Comparison of ENCODE assay signal across 19 cellular contexts in genomic region chr2:36337354-36337753, GRCh38. TPM values are rescaled to one million over a fixed set of nuclear protein-coding genes. Genes with fewer than 3 reads are reported as not detected.
DNase-seq lines count a peak whose midpoint lies in the region; ATAC-seq, FAIRE-seq and TF ChIP-seq lines count a peak whose summit lies in the region.
"Had no signal": no experiment of that assay in that cellular context is flagged by ENCODE, and none has a peak within 500 bp of the region (broad histone marks: within the 10 kb centered on the region; RNA-seq: fewer than 3 reads in every experiment).

No MANE protein-coding gene starts in this region.

- DNase-seq in T-helper 2 cell treated with Interferon-gamma antibody and Interleukin-4, amounts not matched to agents 5 μg/mL and 100 μg/mL, for 36 hours (ENCODE audit: low spot score), result no peak
- no peak for DNase-seq in psoas muscle
- no peak for DNase-seq in caudate nucleus (lab: John Stamatoyannopoulos, UW)
- DNase-seq in small intestine, result no peak
- DNase-seq in NCI-H526 (lab: John Stamatoyannopoulos, UW), result no peak
- DNase-seq: activated CD4-positive, alpha-beta T cell treated with anti-CD3 and anti-CD28 coated beads, Interleukin-2, amount 50 U/mL, for 48 hours; activated effector memory CD4-positive, alpha-beta T cell treated with Interleukin-2 at 50 U/mL for 16 hours; lower lobe of right lung; naive thymus-derived CD4-positive, alpha-beta T cell; NCI-H1092; SHP77 treated with DMSO at 0.1 percent for 48 hours; stimulated activated CD4-positive, alpha-beta T cell treated with anti-CD3 and anti-CD28 coated beads, Interleukin-15, amount 100 ng/mL, for 24 hours had no signal

- peaks cover 21% of the 10 kb centered on the region for H3K27me3 Mint-ChIP-seq in T-helper 2 cell treated with Interferon-gamma antibody and Interleukin-4, amounts not matched to agents 5 μg/mL and 100 μg/mL, for 36 hours (ENCODE audit: low read depth)

- H3K4me3 ChIP-seq in psoas muscle (no peak overlapping the region), small intestine (ENCODE audit: low read depth in 1 of 2, low read length in 2 of 2) (no peak overlapping the region)
- H3K4me3 ChIP-seq: BLaER1 treated with 17β-estradiol and CSF1 and Interleukin-3, amounts not matched to agents 10 nM and 100 nM; lower lobe of right lung; suprapubic skin had no signal

- H3K9me3 ChIP-seq in psoas muscle, result no peaks in the 10 kb centered on the region
- H3K9me3 ChIP-seq in small intestine (ENCODE audit: control insufficient read depth, low read depth), result no peaks in the 10 kb centered on the region
- H3K9me3 ChIP-seq: BLaER1 treated with 17β-estradiol and CSF1 and Interleukin-3, amounts not matched to agents 10 nM and 100 nM; lower lobe of right lung; suprapubic skin had no signal

- intact Hi-C loops in psoas muscle (cut with DNase I), result no loop called here

- TF ChIP-seq CTCF in psoas muscle (IDR thresholded peaks at IDR 0.05), result no peak

- no peak overlapping the region for H3K4me3 Mint-ChIP-seq in T-helper 2 cell treated with Interferon-gamma antibody and Interleukin-4, amounts not matched to agents 5 μg/mL and 100 μg/mL, for 36 hours

- H3K36me3 ChIP-seq in psoas muscle (ENCODE audit: insufficient read depth in 1 of 2, low read depth in 1 of 2), result no peaks in the 10 kb centered on the region
- H3K36me3 ChIP-seq in small intestine (ENCODE audit: control insufficient read depth in 2 of 2, insufficient read depth in 2 of 2, low read length in 2 of 2), result no peaks in the 10 kb centered on the region
- H3K36me3 ChIP-seq: BLaER1 treated with 17β-estradiol and CSF1 and Interleukin-3, amounts not matched to agents 10 nM and 100 nM; lower lobe of right lung; suprapubic skin had no signal

- H3K36me3 Mint-ChIP-seq in T-helper 2 cell treated with Interferon-gamma antibody and Interleukin-4, amounts not matched to agents 5 μg/mL and 100 μg/mL, for 36 hours (ENCODE audit: low read depth), result no peaks in the 10 kb centered on the region
- H3K36me3 Mint-ChIP-seq: naive thymus-derived CD4-positive, alpha-beta T cell had no signal

- no peaks in the 10 kb centered on the region for H3K9me3 Mint-ChIP-seq in T-helper 2 cell treated with Interferon-gamma antibody and Interleukin-4, amounts not matched to agents 5 μg/mL and 100 μg/mL, for 36 hours
- H3K9me3 Mint-ChIP-seq: naive thymus-derived CD4-positive, alpha-beta T cell had no signal

- peaks cover 9% of the 10 kb centered on the region for H3K4me1 Mint-ChIP-seq in T-helper 2 cell treated with Interferon-gamma antibody and Interleukin-4, amounts not matched to agents 5 μg/mL and 100 μg/mL, for 36 hours (ENCODE audit: low read depth)

- ATAC-seq in GM18520 (IDR thresholded peaks at IDR 0.05; ENCODE audit: unreplicated experiment) (peak; percentile 72), GM19467 (IDR thresholded peaks at IDR 0.05; ENCODE audit: unreplicated experiment) (peak; percentile 66), HG02885 (IDR thresholded peaks at IDR 0.05; ENCODE audit: poor library complexity, unreplicated experiment) (peak; percentile 79), psoas muscle (no peak)
- ATAC-seq: lower lobe of right lung; naive thymus-derived CD4-positive, alpha-beta T cell had no signal

- peak overlapping the region; percentile 41 for H3K27ac Mint-ChIP-seq in T-helper 2 cell treated with Interferon-gamma antibody and Interleukin-4, amounts not matched to agents 5 μg/mL and 100 μg/mL, for 36 hours
- H3K27ac Mint-ChIP-seq: naive thymus-derived CD4-positive, alpha-beta T cell had no signal

- H3K4me1 ChIP-seq in psoas muscle (no peaks in the 10 kb centered on the region), small intestine (ENCODE audit: control insufficient read depth in 2 of 2, insufficient read depth in 1 of 2, low read depth in 1 of 2, low read length in 1 of 2) (no peaks in the 10 kb centered on the region)
- H3K4me1 ChIP-seq: lower lobe of right lung, suprapubic skin had no signal

- FAIRE-seq in small intestine (lab: Jason Lieb, UNC), result no peak
- FAIRE-seq: GM19239 had no signal

- no peak overlapping the region for H3K27ac ChIP-seq in psoas muscle
- H3K27ac ChIP-seq in caudate nucleus (ENCODE audit: low read depth, low read length), result no peak overlapping the region
- H3K27ac ChIP-seq in small intestine (ENCODE audit: low read depth in 1 of 2, low read length in 1 of 2), result no peak overlapping the region
- H3K27ac ChIP-seq: BLaER1 treated with 17β-estradiol and CSF1 and Interleukin-3, amounts not matched to agents 10 nM and 100 nM; epithelial cell of prostate; lower lobe of right lung; suprapubic skin had no signal

- H3K27me3 ChIP-seq in psoas muscle (ENCODE audit: insufficient read depth in 3 of 3, low read length in 2 of 3) (no peaks in the 10 kb centered on the region), small intestine (ENCODE audit: control insufficient read depth in 2 of 2, insufficient read depth in 2 of 2, low read length in 2 of 2) (no peaks in the 10 kb centered on the region)
- H3K27me3 ChIP-seq: BLaER1 treated with 17β-estradiol and CSF1 and Interleukin-3, amounts not matched to agents 10 nM and 100 nM; suprapubic skin had no signal

RNA-seq across cellular contexts. Expression of gene CRIM1, which starts 18.2 kb away (rescaled TPM):
- total RNA-seq in psoas muscle, result 10 to 100 TPM; 49.8 to 66.2 (median 56.3) TPM
- 10 to 100 TPM; 10.2 to 68.1 (median 53.1) TPM for polyA plus RNA-seq in psoas muscle
- 10 to 100 TPM in 1 of 3 donors, 1 to 10 TPM in 1, under 1 TPM in 1; 0.89 to 17.4 (median 1.1) TPM for polyA plus RNA-seq in small intestine

Comparison
In these comparisons a context has a peak if more than half of its experiments do, and no peak if none do; other contexts are left out.
1. ATAC-seq: peak in GM18520 (single experiment), GM19467 (single experiment) and HG02885 (single experiment); none in psoas muscle (0 of 4).